26 cellular contexts compared by ENCODE assay signal in genomic region chr2:167787562-167787961, GRCh38.
DNase-seq lines count a peak whose midpoint lies in the region; ATAC-seq and TF ChIP-seq lines count a peak whose summit lies in the region.
"Had no signal": no experiment of that assay in that cellular context is flagged by ENCODE, and none has a peak within 500 bp of the region (broad histone marks: within the 10 kb centered on the region; RNA-seq: fewer than 3 reads in every experiment).

No MANE protein-coding gene starts in this region.

- H3K9ac ChIP-seq in mesenchymal stem cell (ENCODE audit: low read length) = no peak overlapping the region
- H3K9ac ChIP-seq: BLaER1 had no signal

- no peak overlapping the region for H3K4me2 ChIP-seq in mesenchymal stem cell (ENCODE audit: low read length, poor library complexity, severe bottlenecking)
- H3K4me2 ChIP-seq: BLaER1 had no signal

- H3K27ac Mint-ChIP-seq in naive thymus-derived CD4-positive, alpha-beta T cell = no peak overlapping the region
- H3K27ac Mint-ChIP-seq: CD14-positive monocyte; CD4-positive, alpha-beta memory T cell; CD4-positive, CD25-positive, alpha-beta regulatory T cell; CD8-positive, alpha-beta memory T cell had no signal

- H3K4ac ChIP-seq in mesenchymal stem cell (ENCODE audit: low read depth in 1 of 2, low read length in 2 of 2) = no peak overlapping the region

- no peaks in the 10 kb centered on the region for H3K36me3 ChIP-seq in mesenchymal stem cell (ENCODE audit: control insufficient read depth in 1 of 2, insufficient read depth in 2 of 2, low read depth in 1 of 2, low read length in 2 of 2)
- no peaks in the 10 kb centered on the region for H3K36me3 ChIP-seq in naive thymus-derived CD4-positive, alpha-beta T cell (ENCODE audit: control insufficient read depth in 2 of 3, insufficient read depth in 3 of 3, low read length in 3 of 3)
- no peaks in the 10 kb centered on the region for H3K36me3 ChIP-seq in upper lobe of right lung
- no peaks in the 10 kb centered on the region for H3K36me3 ChIP-seq in body of pancreas (replicated peaks in 1 of 2; ENCODE audit: insufficient read depth in 1 of 2, low read depth in 2 of 2)
- H3K36me3 ChIP-seq in thyroid gland = no peaks in the 10 kb centered on the region
- H3K36me3 ChIP-seq: BE2C, BLaER1 had no signal

- H3K9me3 ChIP-seq in mesenchymal stem cell (ENCODE audit: control insufficient read depth, low read length) = no peaks in the 10 kb centered on the region
- no peaks in the 10 kb centered on the region for H3K9me3 ChIP-seq in naive thymus-derived CD4-positive, alpha-beta T cell (ENCODE audit: control insufficient read depth in 2 of 3, low read length in 3 of 3)
- no peaks in the 10 kb centered on the region for H3K9me3 ChIP-seq in upper lobe of right lung
- no peaks in the 10 kb centered on the region for H3K9me3 ChIP-seq in body of pancreas
- H3K9me3 ChIP-seq in thyroid gland = no peaks in the 10 kb centered on the region
- H3K9me3 ChIP-seq: BE2C, BLaER1 had no signal

- no peak overlapping the region for H3K23ac ChIP-seq in mesenchymal stem cell (ENCODE audit: low read length in 2 of 2)

- H4K91ac ChIP-seq in mesenchymal stem cell (ENCODE audit: low read length) = peak overlapping the region; percentile 39

- WGBS in mesenchymal stem cell = 75% methylated on average over 3 of the region's 3 CpGs
- WGBS in body of pancreas, 2 donors = 45 to 56% methylated on average over 3 of the region's 3 CpGs
- WGBS in thyroid gland, 2 donors = 89 to 90% methylated on average over 3 of the region's 3 CpGs

- H3K4me3 ChIP-seq in mesenchymal stem cell (ENCODE audit: insufficient read depth in 1 of 2, low read depth in 1 of 2, low read length in 2 of 2) (no peak overlapping the region), upper lobe of right lung (no peak overlapping the region), body of pancreas (no peak overlapping the region), thyroid gland (replicated peaks in 1 of 3) (no peak overlapping the region)
- H3K4me3 ChIP-seq in naive thymus-derived CD4-positive, alpha-beta T cell (ENCODE audit: low read length) = no peak overlapping the region
- H3K4me3 ChIP-seq: BLaER1, GM12878 had no signal

- H2AK5ac ChIP-seq in mesenchymal stem cell (ENCODE audit: low read length, severe bottlenecking) = peak overlapping the region; percentile 44

- intact Hi-C loops in left colon (cut with DNase I, micrococcal nuclease) (no loop called here), upper lobe of right lung (cut with DNase I) (no loop called here), body of pancreas (cut with DNase I) (no loop called here), thyroid gland (cut with DNase I) (no loop called here)
- intact Hi-C loops in naive thymus-derived CD4-positive, alpha-beta T cell (cut with micrococcal nuclease) = no loop called here

- H2BK12ac ChIP-seq in mesenchymal stem cell (ENCODE audit: low read length in 2 of 2) = no peak overlapping the region

- CTCF ChIA-PET in naive thymus-derived CD4-positive, alpha-beta T cell (lab: Charles Lee) = no interaction called here

- H2BK5ac ChIP-seq in mesenchymal stem cell (ENCODE audit: low read depth, low read length, poor library complexity, severe bottlenecking) = no peak overlapping the region

- H3K36me3 Mint-ChIP-seq in naive thymus-derived CD4-positive, alpha-beta T cell = peaks cover 0 to 5% (median 0%) of the 10 kb centered on the region in 5 donors
- H3K36me3 Mint-ChIP-seq: CD14-positive monocyte; CD4-positive, alpha-beta memory T cell; CD4-positive, CD25-positive, alpha-beta regulatory T cell; CD8-positive, alpha-beta memory T cell had no signal

- H3K4me1 ChIP-seq in mesenchymal stem cell (ENCODE audit: control insufficient read depth, insufficient read depth, low read depth, low read length) = peaks cover 4% of the 10 kb centered on the region
- no peaks in the 10 kb centered on the region for H3K4me1 ChIP-seq in naive thymus-derived CD4-positive, alpha-beta T cell (ENCODE audit: control insufficient read depth in 2 of 2, insufficient read depth in 2 of 2, low read length in 2 of 2)
- no peaks in the 10 kb centered on the region for H3K4me1 ChIP-seq in upper lobe of right lung
- peaks cover 12% of the 10 kb centered on the region for H3K4me1 ChIP-seq in body of pancreas
- no peaks in the 10 kb centered on the region for H3K4me1 ChIP-seq in thyroid gland
- H3K4me1 ChIP-seq: BE2C, BLaER1 had no signal

- DNase-seq in left colon (peak in 1 of 2 donors; percentile 10), mesenchymal stem cell (no peak), upper lobe of right lung (no peak), body of pancreas (no peak), hepatic stellate cell (ENCODE audit: low spot score) (no peak), HUDEP-2 (lab: John Stamatoyannopoulos, UW; ENCODE audit: unreplicated experiment in 76 of 76) (no peak), thyroid gland (no peak)
- DNase-seq in naive thymus-derived CD4-positive, alpha-beta T cell = no peak
- DNase-seq: 8988T; ACHN; BE2C; C1 segment of cervical spinal cord; CD4-positive, alpha-beta memory T cell; CD4-positive, CD25-positive, alpha-beta regulatory T cell; CD8-positive, alpha-beta memory T cell; COR-L47; DMS 273 treated with DMSO at 0.1 percent for 48 hours; DMS153; DMS53; DMS79; DND-41; EL; GDM1 had no signal

- H2BK120ac ChIP-seq in mesenchymal stem cell (ENCODE audit: low read depth, low read length) = peak overlapping the region; percentile 19

- H4K8ac ChIP-seq in mesenchymal stem cell (ENCODE audit: low read length) = no peak overlapping the region

- H3K27me3 Mint-ChIP-seq in naive thymus-derived CD4-positive, alpha-beta T cell = peaks cover 0 to 21% (median 11%) of the 10 kb centered on the region in 5 donors

- TF ChIP-seq CTCF in upper lobe of right lung (IDR thresholded peaks at IDR 0.05) (no peak), body of pancreas (IDR thresholded peaks at IDR 0.05) (no peak), thyroid gland (IDR thresholded peaks at IDR 0.05) (no peak)

- H2BK15ac ChIP-seq in mesenchymal stem cell (ENCODE audit: low read depth, poor library complexity, severe bottlenecking) = no peak overlapping the region

- H3K27me3 ChIP-seq in mesenchymal stem cell (ENCODE audit: control insufficient read depth in 1 of 2, insufficient read depth in 1 of 2, low read length in 2 of 2) (no peaks in the 10 kb centered on the region), upper lobe of right lung (no peaks in the 10 kb centered on the region), body of pancreas (no peaks in the 10 kb centered on the region), thyroid gland (no peaks in the 10 kb centered on the region)
- no peaks in the 10 kb centered on the region for H3K27me3 ChIP-seq in naive thymus-derived CD4-positive, alpha-beta T cell (ENCODE audit: control insufficient read depth in 2 of 2, insufficient read depth in 2 of 2, low read length in 2 of 2)
- H3K27me3 ChIP-seq: BE2C, BLaER1 had no signal

- TF ChIP-seq POLR2A in body of pancreas (IDR thresholded peaks at IDR 0.05) (no peak), thyroid gland (IDR thresholded peaks at IDR 0.05) (no peak)

- no peaks in the 10 kb centered on the region for H3K79me1 ChIP-seq in mesenchymal stem cell (replicated peaks; ENCODE audit: low read length, poor library complexity, severe bottlenecking)

- peaks cover 0 to 2% (median 0%) of the 10 kb centered on the region in 7 donors for H3K4me1 Mint-ChIP-seq in naive thymus-derived CD4-positive, alpha-beta T cell
- H3K4me1 Mint-ChIP-seq: CD14-positive monocyte; CD4-positive, alpha-beta memory T cell; CD4-positive, CD25-positive, alpha-beta regulatory T cell; CD8-positive, alpha-beta memory T cell had no signal

- H3K9me3 Mint-ChIP-seq in naive thymus-derived CD4-positive, alpha-beta T cell = peaks cover 0 to 6% (median 2%) of the 10 kb centered on the region in 11 donors

- H3K27ac ChIP-seq in mesenchymal stem cell (ENCODE audit: low read length, poor library complexity, severe bottlenecking) (no peak overlapping the region), upper lobe of right lung (no peak overlapping the region), body of pancreas (no peak overlapping the region), thyroid gland (no peak overlapping the region)
- no peak overlapping the region for H3K27ac ChIP-seq in naive thymus-derived CD4-positive, alpha-beta T cell (ENCODE audit: low read depth, low read length)
- H3K27ac ChIP-seq: BLaER1 had no signal

- no peak overlapping the region for H3K4me3 Mint-ChIP-seq in naive thymus-derived CD4-positive, alpha-beta T cell
- H3K4me3 Mint-ChIP-seq: CD14-positive monocyte; CD4-positive, alpha-beta memory T cell; CD4-positive, CD25-positive, alpha-beta regulatory T cell; CD8-positive, alpha-beta memory T cell had no signal

- no peak overlapping the region for H3K14ac ChIP-seq in mesenchymal stem cell (ENCODE audit: low read length in 2 of 2)

- H2AFZ ChIP-seq in mesenchymal stem cell (ENCODE audit: low read depth, low read length) = no peak overlapping the region

- peak; percentile 56 for ATAC-seq in left colon
- peak; percentile 16 for ATAC-seq in naive thymus-derived CD4-positive, alpha-beta T cell
- ATAC-seq in upper lobe of right lung = peak; percentile 19
- no peak for ATAC-seq in body of pancreas
- ATAC-seq: GM12878 had no signal

- POLR2A ChIA-PET in naive thymus-derived CD4-positive, alpha-beta T cell (lab: Charles Lee) = no interaction called here

- H3K18ac ChIP-seq in mesenchymal stem cell (ENCODE audit: low read depth in 1 of 2, low read length in 2 of 2) = no peak overlapping the region
